ENCODE assay signal across 21 cellular contexts in the genomic region with DNA sequence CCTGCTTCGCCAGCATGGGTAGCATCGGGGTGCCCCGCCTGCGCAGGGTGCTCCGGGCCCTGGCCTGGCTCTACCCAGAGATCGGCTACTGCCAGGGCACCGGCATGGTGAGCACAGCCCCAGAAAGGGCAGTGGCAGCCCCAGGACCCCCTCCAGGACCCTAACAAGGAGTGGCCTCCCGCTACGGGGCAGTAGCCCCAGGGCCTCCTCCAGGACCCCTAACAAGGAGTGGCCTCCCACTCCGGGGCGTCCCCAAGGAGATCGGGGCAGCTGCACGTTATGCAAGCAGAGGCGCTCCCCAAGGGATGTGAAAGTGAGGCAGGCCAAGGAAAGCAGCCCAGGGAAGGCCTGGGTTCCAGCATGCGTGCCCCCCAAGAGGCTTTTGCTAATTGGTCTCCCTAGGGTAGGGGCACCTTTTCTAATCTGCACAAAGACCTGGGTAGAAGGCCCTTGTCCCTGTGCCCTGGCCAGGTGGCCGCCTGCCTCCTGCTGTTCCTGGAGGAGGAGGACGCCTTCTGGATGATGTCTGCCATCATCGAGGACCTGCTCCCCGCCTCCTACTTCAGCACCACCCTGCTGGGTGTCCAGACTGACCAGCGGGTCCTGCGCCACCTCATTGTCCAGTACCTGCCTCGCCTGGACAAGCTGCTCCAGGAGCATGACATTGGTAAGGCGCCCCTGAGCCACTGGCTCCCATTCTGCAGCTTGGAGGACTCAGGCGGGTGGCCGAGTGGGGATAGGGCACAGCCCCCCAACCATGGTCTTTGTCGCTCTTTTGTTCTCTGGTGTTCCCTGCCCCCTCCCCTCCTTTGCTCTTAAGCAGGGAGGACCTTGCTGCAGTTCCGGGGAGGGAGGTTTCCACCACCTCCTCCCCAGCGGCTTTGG. TPM values are rescaled to one million over a fixed set of nuclear protein-coding genes. Genes with fewer than 3 reads are reported as not detected.
DNase-seq lines count a peak whose midpoint lies in the region; ATAC-seq and TF ChIP-seq lines count a peak whose summit lies in the region.
"Had no signal": no experiment of that assay in that cellular context is flagged by ENCODE, and none has a peak within 500 bp of the region (broad histone marks: within the 10 kb centered on the region; RNA-seq: fewer than 3 reads in every experiment).

No MANE protein-coding gene starts in this region.

- H2BK12ac ChIP-seq in neuronal stem cell (ENCODE audit: low read length), result no peak overlapping the region

- peaks cover 9% of the 10 kb centered on the region for H3K79me1 ChIP-seq in neuronal stem cell (ENCODE audit: low read depth, low read length)

- H3K36me3 ChIP-seq in cardiac muscle cell (peaks cover 21% of the 10 kb centered on the region), neuronal stem cell (replicated peaks in 1 of 2; ENCODE audit: control insufficient read depth in 2 of 2, insufficient read depth in 2 of 2, low read length in 2 of 2) (peaks cover 49 to 98% of the 10 kb centered on the region in 2 donors), HAP-1 (replicated peaks) (peaks cover 79% of the 10 kb centered on the region)

- H2BK5ac ChIP-seq in neuronal stem cell (ENCODE audit: low read length), result peak overlapping the region; percentile 60

- no peaks in the 10 kb centered on the region for H3K27me3 ChIP-seq in cardiac muscle cell
- no peaks in the 10 kb centered on the region for H3K27me3 ChIP-seq in neuronal stem cell (ENCODE audit: control insufficient read depth in 3 of 3, insufficient read depth in 3 of 3, low read depth in 1 of 3, low read length in 3 of 3)
- H3K27me3 ChIP-seq in HAP-1 (ENCODE audit: low read depth), result no peaks in the 10 kb centered on the region

- H3K4ac ChIP-seq in neuronal stem cell (ENCODE audit: low read length), result no peak overlapping the region

- WGBS in neuronal stem cell (ENCODE audit: extremely low coverage in 2 of 2, insufficient read length in 2 of 2, insufficient replicate concordance in 1 of 2), 2 donors, result no CpG with 5 or more reads among the region's 28 CpGs

- in situ Hi-C loops in HAP-1 (cut with MboI; ENCODE audit: low sequenced_read_pairs), result no loop called here

- H3K27ac ChIP-seq in cardiac muscle cell, result peak overlapping the region; percentile 39
- H3K27ac ChIP-seq in neuronal stem cell (replicated peaks; ENCODE audit: low read length), result no peak overlapping the region
- H3K27ac ChIP-seq: GM23248, HL-60, KMS-11 had no signal

- H3K14ac ChIP-seq in neuronal stem cell (ENCODE audit: low read length), result no peak overlapping the region

- no peak overlapping the region for H4K8ac ChIP-seq in neuronal stem cell (ENCODE audit: low read depth, low read length)

- H3K23ac ChIP-seq in neuronal stem cell (ENCODE audit: low read depth, low read length, poor library complexity), result peak overlapping the region; percentile 47

- no peak for TF ChIP-seq CTCF in cardiac muscle cell (IDR thresholded peaks at IDR 0.05; ENCODE audit: low read depth, low read length)

- no peak for DNase-seq in cardiac muscle cell (ENCODE audit: low read depth in 1 of 2, low spot score in 1 of 2)
- DNase-seq in left cardiac atrium, result no peak
- DNase-seq in cerebellar cortex (ENCODE audit: low spot score), result peak; percentile 23
- DNase-seq in neuronal stem cell (ENCODE audit: low spot score), result no peak
- no peak for DNase-seq in NCI-H2107 (lab: John Stamatoyannopoulos, UW)
- DNase-seq in HAP-1 (ENCODE audit: low spot score in 2 of 2), result no peak
- no peak for DNase-seq in pons (ENCODE audit: low spot score)
- DNase-seq: Calu3; CD4-positive, CD25-positive, alpha-beta regulatory T cell; DMS79 treated with DMSO at 0.1 percent for 48 hours; GDM1; GM23248; MM.1S; NCI-H1105; NCI-H187; NCI-H446 treated with DMSO at 0.1 percent for 48 hours; NCI-H82; SIG-M5 had no signal

- H4K91ac ChIP-seq in neuronal stem cell (ENCODE audit: low read depth, low read length, poor library complexity), result no peak overlapping the region

- H2AFZ ChIP-seq in neuronal stem cell (ENCODE audit: low read length), result no peak overlapping the region
- H2AFZ ChIP-seq: GM23248 had no signal

- no peak overlapping the region for H3K4me3 ChIP-seq in cardiac muscle cell
- H3K4me3 ChIP-seq in neuronal stem cell (ENCODE audit: low read length in 2 of 2), result no peak overlapping the region
- no peak overlapping the region for H3K4me3 ChIP-seq in HAP-1
- H3K4me3 ChIP-seq: GM23248 had no signal

- ATAC-seq in left cardiac atrium (no peak), HG02571 (IDR thresholded peaks at IDR 0.05; ENCODE audit: unreplicated experiment) (no peak)

- no peaks in the 10 kb centered on the region for H3K9me3 ChIP-seq in cardiac muscle cell (ENCODE audit: low read depth)
- H3K9me3 ChIP-seq in neuronal stem cell (replicated peaks in 1 of 2; ENCODE audit: control insufficient read depth in 2 of 2, insufficient read depth in 1 of 2, low read depth in 1 of 2, low read length in 2 of 2), result no peaks in the 10 kb centered on the region
- H3K9me3 ChIP-seq in HAP-1, result no peaks in the 10 kb centered on the region

- no peak overlapping the region for H3K9ac ChIP-seq in neuronal stem cell (ENCODE audit: low read depth, low read length, poor library complexity)
- H3K9ac ChIP-seq: GM23248, KMS-11 had no signal

- no peak overlapping the region for H2BK120ac ChIP-seq in neuronal stem cell (ENCODE audit: low read depth, low read length)

- peaks cover 7% of the 10 kb centered on the region for H3K4me1 ChIP-seq in cardiac muscle cell (ENCODE audit: low read depth)
- no peaks in the 10 kb centered on the region for H3K4me1 ChIP-seq in neuronal stem cell (ENCODE audit: control insufficient read depth in 2 of 2, insufficient read depth in 1 of 2, low read depth in 1 of 2, low read length in 2 of 2)
- H3K4me1 ChIP-seq in HAP-1, result no peaks in the 10 kb centered on the region

- H3K18ac ChIP-seq in neuronal stem cell (ENCODE audit: low read length), result no peak overlapping the region

- H2AK5ac ChIP-seq in neuronal stem cell (ENCODE audit: low read depth, low read length), result peak overlapping the region; percentile 46

- intact Hi-C loops in left cardiac atrium (cut with DNase I), result no loop called here

- no peak overlapping the region for H2BK15ac ChIP-seq in neuronal stem cell (ENCODE audit: low read length)

- no peak overlapping the region for H3K4me2 ChIP-seq in neuronal stem cell (ENCODE audit: insufficient read depth, low read length, poor library complexity, severe bottlenecking)
- H3K4me2 ChIP-seq: KMS-11 had no signal

RNA-seq across cellular contexts. Expression of a gene that starts 35.0 kb away (rescaled TPM):
- total RNA-seq in cardiac muscle cell (85.2 and 96.0 TPM in 2 replicates), left cardiac atrium (10 to 100 TPM; 39.1 to 45.3 TPM)
- 115 and 152 TPM in 2 replicates for polyA plus RNA-seq in cardiac muscle cell
- polyA plus RNA-seq in neuronal stem cell (2013, experiment 1 of 2), result 57.4 TPM
- 53.6 TPM for polyA plus RNA-seq in neuronal stem cell (2013, experiment 2 of 2)

RNA-seq across cellular contexts. Expression of a gene that starts 59.1 kb away (rescaled TPM):
- 110 and 138 TPM in 2 replicates for total RNA-seq in cardiac muscle cell
- 85.2 and 116 TPM in 2 replicates for polyA plus RNA-seq in cardiac muscle cell
- total RNA-seq in left cardiac atrium, result 10 to 100 TPM; 37.4 to 47.0 TPM
- polyA plus RNA-seq in neuronal stem cell (2013, experiment 1 of 2), result 70.7 TPM
- polyA plus RNA-seq in neuronal stem cell (2013, experiment 2 of 2), result 69.7 TPM
